Comparison of ENCODE assay signal across 8 cellular contexts in the genomic region with DNA sequence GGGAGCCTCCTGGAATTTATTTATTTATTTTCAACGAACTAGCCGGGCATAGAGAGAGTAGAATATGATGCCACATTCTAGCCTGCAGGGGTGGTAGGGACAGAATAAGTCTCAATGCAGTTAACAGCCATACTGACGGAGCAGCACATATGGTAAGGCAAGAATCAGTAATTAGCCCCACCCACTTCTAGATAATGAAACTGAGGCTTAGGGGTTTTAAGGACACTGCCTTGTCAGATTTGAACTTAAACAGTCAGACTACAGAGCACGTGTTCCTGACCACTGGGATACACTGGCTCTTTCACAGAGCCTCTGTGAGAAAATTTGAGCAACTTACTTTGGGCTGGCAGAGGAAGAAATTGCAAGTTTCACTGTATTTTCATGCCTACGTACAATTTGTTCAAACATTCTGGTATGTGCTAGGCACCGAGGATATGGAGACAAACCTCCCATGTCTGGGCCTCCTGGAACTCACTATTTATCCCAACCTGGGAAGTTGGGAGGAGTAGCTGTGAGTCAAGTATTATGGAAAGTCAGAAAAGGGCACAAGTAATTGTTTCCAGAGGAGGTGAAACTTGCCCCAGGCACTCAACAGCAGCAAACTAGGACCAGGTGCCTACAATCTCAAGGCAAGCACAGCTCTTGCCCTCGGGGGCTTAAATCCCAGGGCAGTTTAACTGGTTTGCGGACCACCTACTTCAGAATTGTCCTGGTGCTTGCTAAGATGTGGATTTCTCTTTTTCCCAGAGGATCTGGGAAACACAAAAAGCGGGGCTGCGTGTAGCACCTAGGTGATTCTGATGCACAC. TPM values are rescaled to one million over a fixed set of nuclear protein-coding genes. Genes with fewer than 3 reads are reported as not detected.
A peak's percentile ranks its signal among the peaks of the same experiment; 100 is the strongest.
DNase-seq lines count a peak whose midpoint lies in the region; ATAC-seq and TF ChIP-seq lines count a peak whose summit lies in the region.

No MANE protein-coding gene starts in this region.

- DNase-seq in AG10803 (ENCODE audit: low read depth): peak; percentile 71
- peak; percentile 49 for DNase-seq in HCEC 1CT
- DNase-seq in activated naive CD8-positive, alpha-beta T cell treated with anti-CD3 and anti-CD28 coated beads, Interleukin-2, amount 50 U/mL, for 24 hours: no peak
- DNase-seq in left kidney (ENCODE audit: low read depth, low spot score): peak; percentile 55
- no peak for DNase-seq in transverse colon
- DNase-seq in Kasumi-1 (lab: John Stamatoyannopoulos, UW): no peak
- DNase-seq in occipital lobe (lab: John Stamatoyannopoulos, UW): no peak
- DNase-seq in activated naive CD4-positive, alpha-beta T cell treated with anti-CD3 and anti-CD28 coated beads, Interleukin-2, amount 50 U/mL, for 72 hours (ENCODE audit: low spot score in 2 of 2): no peak

- in situ Hi-C loops in transverse colon (cut with MboI; ENCODE audit: low pct_ligation_motif_present in 1 of 4, low pct_unique_long_range_greater_than_20kb in 1 of 4, low sequenced_read_pairs in 3 of 4): no loop called here

- no peaks in the 10 kb centered on the region for H3K36me3 ChIP-seq in transverse colon

- peaks cover 1% of the 10 kb centered on the region for H3K36me3 Mint-ChIP-seq in activated naive CD8-positive, alpha-beta T cell treated with anti-CD3 and anti-CD28 coated beads, Interleukin-2, amount 50 U/mL, for 24 hours (ENCODE audit: low read depth)
- H3K36me3 Mint-ChIP-seq in activated naive CD4-positive, alpha-beta T cell treated with anti-CD3 and anti-CD28 coated beads, Interleukin-2, amount 50 U/mL, for 72 hours: peaks cover 7 to 11% of the 10 kb centered on the region in 2 donors

- TF ChIP-seq POLR2A in transverse colon (IDR thresholded peaks at IDR 0.05): no peak

- H3K27me3 ChIP-seq in transverse colon: peaks cover 5% of the 10 kb centered on the region

- no peaks in the 10 kb centered on the region for H3K9me3 Mint-ChIP-seq in activated naive CD8-positive, alpha-beta T cell treated with anti-CD3 and anti-CD28 coated beads, Interleukin-2, amount 50 U/mL, for 24 hours
- H3K9me3 Mint-ChIP-seq in activated naive CD4-positive, alpha-beta T cell treated with anti-CD3 and anti-CD28 coated beads, Interleukin-2, amount 50 U/mL, for 72 hours: no peaks in the 10 kb centered on the region

- H3K9me3 ChIP-seq in transverse colon: no peaks in the 10 kb centered on the region

- intact Hi-C loops in transverse colon (cut with DNase I; ENCODE audit: low total_unique reads): loop anchor here (10.0 kb wide), 1 partner anchor 81 kb away; no protein-coding TSS in a partner anchor

- H3K4me3 ChIP-seq in AG10803 (ENCODE audit: low read length) (peak overlapping the region; percentile 10; the same call in 1 of the 2 replicates), transverse colon (no peak overlapping the region)

- peak overlapping the region; percentile 47 for H3K27ac Mint-ChIP-seq in activated naive CD8-positive, alpha-beta T cell treated with anti-CD3 and anti-CD28 coated beads, Interleukin-2, amount 50 U/mL, for 24 hours
- H3K27ac Mint-ChIP-seq in activated naive CD4-positive, alpha-beta T cell treated with anti-CD3 and anti-CD28 coated beads, Interleukin-2, amount 50 U/mL, for 72 hours: no peak overlapping the region

- 65 to 88% methylated on average over 3 to 10 of the region's 10 CpGs for WGBS in transverse colon (ENCODE audit: low coverage in 1 of 2), 2 donors

- TF ChIP-seq CTCF in AG10803 (conservative IDR thresholded peaks at IDR 0.05; ENCODE audit: low read length) (peak; percentile 22; the same call in 1 of the 2 replicates), transverse colon (IDR thresholded peaks at IDR 0.05) (no peak)

- no peak for ATAC-seq in activated naive CD8-positive, alpha-beta T cell treated with anti-CD3 and anti-CD28 coated beads, Interleukin-2, amount 50 U/mL, for 24 hours
- ATAC-seq in activated naive CD4-positive, alpha-beta T cell treated with anti-CD3 and anti-CD28 coated beads, Interleukin-2, amount 50 U/mL, for 72 hours: no peak

- H3K27ac ChIP-seq in transverse colon: peak overlapping the region; percentile 88 to 99 (median 96)

- H3K4me3 Mint-ChIP-seq in activated naive CD8-positive, alpha-beta T cell treated with anti-CD3 and anti-CD28 coated beads, Interleukin-2, amount 50 U/mL, for 24 hours: peak overlapping the region; percentile 55

- H3K4me1 Mint-ChIP-seq in activated naive CD8-positive, alpha-beta T cell treated with anti-CD3 and anti-CD28 coated beads, Interleukin-2, amount 50 U/mL, for 24 hours: peaks cover 57% of the 10 kb centered on the region

- peaks cover 7% of the 10 kb centered on the region for H3K27me3 Mint-ChIP-seq in activated naive CD8-positive, alpha-beta T cell treated with anti-CD3 and anti-CD28 coated beads, Interleukin-2, amount 50 U/mL, for 24 hours

- TF ChIP-seq EP300 in transverse colon (IDR thresholded peaks at IDR 0.05; ENCODE audit: low read depth): no peak

- H3K4me1 ChIP-seq in transverse colon: peaks cover 18 to 46% (median 31%) of the 10 kb centered on the region in 4 donors

RNA-seq across cellular contexts. Expression of a gene that starts 1.6 kb away (rescaled TPM):
- total RNA-seq in transverse colon (100 to 1,000 TPM in 1 of 4 donors, 10 to 100 TPM in 3; 52.4 to 107 (median 65.0) TPM), occipital lobe (96.7 TPM)
- total RNA-seq in activated naive CD4-positive, alpha-beta T cell treated with anti-CD3 and anti-CD28 coated beads, Interleukin-2, amount 50 U/mL, for 72 hours: 10 to 100 TPM; 16.2 to 30.0 TPM

Comparison
In these comparisons a context has a peak if more than half of its experiments do, and no peak if none do; other contexts are left out.
1. DNase-seq: peak in AG10803 (single experiment), HCEC 1CT (single experiment) and left kidney (single experiment); none in activated naive CD8-positive, alpha-beta T cell treated with anti-CD3 and anti-CD28 coated beads, Interleukin-2, amount 50 U/mL, for 24 hours (single experiment), transverse colon (single experiment), Kasumi-1 (0 of 2), occipital lobe (single experiment) and activated naive CD4-positive, alpha-beta T cell treated with anti-CD3 and anti-CD28 coated beads, Interleukin-2, amount 50 U/mL, for 72 hours (0 of 2).